9 cellular contexts compared by ENCODE assay signal in the genomic region with DNA sequence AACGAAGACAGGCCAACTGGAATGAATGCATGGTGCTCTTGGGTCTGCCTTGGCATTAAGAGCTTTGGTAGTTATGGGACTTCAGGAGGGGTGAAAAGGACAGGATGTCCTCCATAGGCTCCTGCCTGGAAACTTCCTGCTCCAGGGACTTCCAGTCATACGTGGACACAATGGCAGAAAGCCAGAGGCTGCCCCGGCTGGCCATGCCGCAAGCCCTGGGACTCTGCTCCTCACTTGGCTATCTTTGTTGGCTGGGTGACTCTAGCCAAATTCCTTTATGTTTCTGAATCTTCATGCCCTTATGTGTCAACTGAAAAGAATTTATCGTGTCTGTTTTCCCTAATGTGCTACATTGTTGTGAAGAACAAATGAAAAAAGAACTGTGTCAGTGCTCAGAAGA.
A peak's percentile ranks its signal among the peaks of the same experiment; 100 is the strongest.
DNase-seq lines count a peak whose midpoint lies in the region; ATAC-seq, FAIRE-seq and TF ChIP-seq lines count a peak whose summit lies in the region.
"Had no signal": no experiment of that assay in that cellular context is flagged by ENCODE, and none has a peak within 500 bp of the region (broad histone marks: within the 10 kb centered on the region; RNA-seq: fewer than 3 reads in every experiment).

No MANE protein-coding gene starts in this region.

- H3K4me3 ChIP-seq in HepG2 (replicated peaks in 1 of 3; ENCODE audit: insufficient read depth in 1 of 3, low read depth in 2 of 3, low read length in 3 of 3) = no peak overlapping the region
- H3K4me3 ChIP-seq in subcutaneous abdominal adipose tissue (ENCODE audit: low read depth in 1 of 5, low read length in 5 of 5) = no peak overlapping the region

- H3K27me3 ChIP-seq in HepG2 (ENCODE audit: control insufficient read depth in 1 of 2, insufficient read depth in 2 of 2, low read length in 2 of 2) = no peaks in the 10 kb centered on the region
- H3K27me3 ChIP-seq in subcutaneous abdominal adipose tissue (ENCODE audit: control insufficient read depth in 5 of 5, insufficient read depth in 4 of 5, low read length in 5 of 5) = no peaks in the 10 kb centered on the region

- no peak for FAIRE-seq in HepG2 (lab: Jason Lieb, UNC)

- H3K79me2 ChIP-seq in HepG2 (ENCODE audit: insufficient read depth, low read length) = no peaks in the 10 kb centered on the region

- no peak for ATAC-seq in HepG2
- ATAC-seq in GM21786 (IDR thresholded peaks at IDR 0.05; ENCODE audit: unreplicated experiment) = no peak

- intact Hi-C loops in HepG2 (cut with micrococcal nuclease; ENCODE audit: unreplicated experiment) = no loop called here
- intact Hi-C loops in activated CD4-positive, alpha-beta memory T cell treated with anti-CD3 and anti-CD28 coated beads for 36 hours (cut with micrococcal nuclease) = no loop called here

- TF ChIP-seq POLR2A in HepG2 (IDR thresholded peaks at IDR 0.05; ENCODE audit: insufficient read depth in 1 of 2, low read depth in 2 of 2, low read length in 2 of 2) = no peak

- no peak overlapping the region for H3K4me2 ChIP-seq in HepG2 (ENCODE audit: low read depth, low read length)

- no peaks in the 10 kb centered on the region for H3K36me3 ChIP-seq in HepG2 (replicated peaks in 1 of 2; ENCODE audit: control insufficient read depth in 1 of 2, insufficient read depth in 2 of 2, low read length in 2 of 2)
- peaks cover 0 to 4% (median 0%) of the 10 kb centered on the region in 5 donors for H3K36me3 ChIP-seq in subcutaneous abdominal adipose tissue (ENCODE audit: control insufficient read depth in 5 of 5, insufficient read depth in 5 of 5, low read length in 5 of 5)

- H3K9me3 ChIP-seq in HepG2 (ENCODE audit: low read length) (no peaks in the 10 kb centered on the region), subcutaneous abdominal adipose tissue (ENCODE audit: control insufficient read depth in 5 of 5, low read length in 5 of 5) (no peaks in the 10 kb centered on the region)

- in situ Hi-C loops in HepG2 (cut with HindIII; ENCODE audit: extremely low pct_ligation_motif_present, low pct_unique_long_range_greater_than_20kb) = no loop called here

- H3K9ac ChIP-seq in HepG2 (ENCODE audit: insufficient read depth, low read depth, low read length) (no peak overlapping the region), subcutaneous abdominal adipose tissue (ENCODE audit: low read length in 5 of 5) (no peak overlapping the region)

- H3K27ac ChIP-seq in HepG2 (ENCODE audit: extremely low read length, insufficient read depth, low read length) (no peak overlapping the region), subcutaneous abdominal adipose tissue (ENCODE audit: low read depth, low read length) (peak overlapping the region; percentile 4)

- no peaks in the 10 kb centered on the region for H3K9me3 Mint-ChIP-seq in activated CD4-positive, alpha-beta memory T cell treated with anti-CD3 and anti-CD28 coated beads for 36 hours

- no peak overlapping the region for H3K27ac Mint-ChIP-seq in activated CD4-positive, alpha-beta memory T cell treated with anti-CD3 and anti-CD28 coated beads for 36 hours

- no peak for TF ChIP-seq CTCF in HepG2 (CRISPR knock-in tag; IDR thresholded peaks at IDR 0.05)

- BruUV-seq in HepG2 (replicated peaks; lab: Mats Ljungman, UMichigan) = no TSS peak

- POLR2A ChIA-PET in HepG2 (lab: Yijun Ruan, JAX) = no interaction called here
- POLR2A ChIA-PET in activated CD4-positive, alpha-beta memory T cell treated with anti-CD3 and anti-CD28 coated beads for 36 hours (lab: Charles Lee) = no interaction called here

- WGBS in HepG2 (ENCODE audit: low lambda C conversion rate) = 95% methylated on average over 4 of the region's 5 CpGs

- H3K27me3 Mint-ChIP-seq in activated CD4-positive, alpha-beta memory T cell treated with anti-CD3 and anti-CD28 coated beads for 36 hours = no peaks in the 10 kb centered on the region

- DNase-seq in LHCN-M2 (ENCODE audit: low read depth) (peak; percentile 83), dermis blood vessel endothelial cell (peak; percentile 63), HepG2 (ENCODE audit: low spot score) (peak; percentile 10), NCI-H128 (lab: John Stamatoyannopoulos, UW; ENCODE audit: unreplicated experiment) (no peak), GF-D8 (lab: John Stamatoyannopoulos, UW) (no peak)
- DNase-seq in activated CD4-positive, alpha-beta memory T cell treated with anti-CD3 and anti-CD28 coated beads for 36 hours = no peak
- DNase-seq: OCI-M1 had no signal

- H3K36me3 Mint-ChIP-seq in activated CD4-positive, alpha-beta memory T cell treated with anti-CD3 and anti-CD28 coated beads for 36 hours = peaks cover 2% of the 10 kb centered on the region

- no peak overlapping the region for H2AFZ ChIP-seq in HepG2 (ENCODE audit: low read length)

- no peak for TF ChIP-seq EP300 in HepG2 (IDR thresholded peaks at IDR 0.05; ENCODE audit: low read depth in 2 of 2, low read length in 2 of 2)
- TF ChIP-seq EP300 in HepG2 (CRISPR knock-in tag; IDR thresholded peaks at IDR 0.05; ENCODE audit: borderline replicate concordance) = no peak

- H3K4me1 ChIP-seq in HepG2 (ENCODE audit: insufficient read depth, low read length) (peaks cover 18% of the 10 kb centered on the region), subcutaneous abdominal adipose tissue (ENCODE audit: control insufficient read depth in 5 of 5, insufficient read depth in 5 of 5, low read length in 5 of 5) (peaks cover 0 to 21% (median 12%) of the 10 kb centered on the region in 5 donors)

- no peak overlapping the region for H3K4me3 Mint-ChIP-seq in activated CD4-positive, alpha-beta memory T cell treated with anti-CD3 and anti-CD28 coated beads for 36 hours

- TF ChIP-seq RAD21 in HepG2 (CRISPR knock-in tag; IDR thresholded peaks at IDR 0.05) = no peak

- CTCF ChIA-PET in HepG2 (lab: Yijun Ruan, JAX; ENCODE audit: low intra/inter-chr PET ratio, low total read pairs) = no interaction called here
- CTCF ChIA-PET in activated CD4-positive, alpha-beta memory T cell treated with anti-CD3 and anti-CD28 coated beads for 36 hours (lab: Charles Lee) = no interaction called here

- H3K4me1 Mint-ChIP-seq in activated CD4-positive, alpha-beta memory T cell treated with anti-CD3 and anti-CD28 coated beads for 36 hours (ENCODE audit: low read depth) = no peaks in the 10 kb centered on the region

- H4K20me1 ChIP-seq in HepG2 (ENCODE audit: insufficient read depth, low read length) = no peaks in the 10 kb centered on the region

TF ChIP-seq in HepG2, 621 proteins besides CTCF, POLR2A, EP300 and RAD21 (continues in another document):
- TF ChIP-seq, protein P1, sequence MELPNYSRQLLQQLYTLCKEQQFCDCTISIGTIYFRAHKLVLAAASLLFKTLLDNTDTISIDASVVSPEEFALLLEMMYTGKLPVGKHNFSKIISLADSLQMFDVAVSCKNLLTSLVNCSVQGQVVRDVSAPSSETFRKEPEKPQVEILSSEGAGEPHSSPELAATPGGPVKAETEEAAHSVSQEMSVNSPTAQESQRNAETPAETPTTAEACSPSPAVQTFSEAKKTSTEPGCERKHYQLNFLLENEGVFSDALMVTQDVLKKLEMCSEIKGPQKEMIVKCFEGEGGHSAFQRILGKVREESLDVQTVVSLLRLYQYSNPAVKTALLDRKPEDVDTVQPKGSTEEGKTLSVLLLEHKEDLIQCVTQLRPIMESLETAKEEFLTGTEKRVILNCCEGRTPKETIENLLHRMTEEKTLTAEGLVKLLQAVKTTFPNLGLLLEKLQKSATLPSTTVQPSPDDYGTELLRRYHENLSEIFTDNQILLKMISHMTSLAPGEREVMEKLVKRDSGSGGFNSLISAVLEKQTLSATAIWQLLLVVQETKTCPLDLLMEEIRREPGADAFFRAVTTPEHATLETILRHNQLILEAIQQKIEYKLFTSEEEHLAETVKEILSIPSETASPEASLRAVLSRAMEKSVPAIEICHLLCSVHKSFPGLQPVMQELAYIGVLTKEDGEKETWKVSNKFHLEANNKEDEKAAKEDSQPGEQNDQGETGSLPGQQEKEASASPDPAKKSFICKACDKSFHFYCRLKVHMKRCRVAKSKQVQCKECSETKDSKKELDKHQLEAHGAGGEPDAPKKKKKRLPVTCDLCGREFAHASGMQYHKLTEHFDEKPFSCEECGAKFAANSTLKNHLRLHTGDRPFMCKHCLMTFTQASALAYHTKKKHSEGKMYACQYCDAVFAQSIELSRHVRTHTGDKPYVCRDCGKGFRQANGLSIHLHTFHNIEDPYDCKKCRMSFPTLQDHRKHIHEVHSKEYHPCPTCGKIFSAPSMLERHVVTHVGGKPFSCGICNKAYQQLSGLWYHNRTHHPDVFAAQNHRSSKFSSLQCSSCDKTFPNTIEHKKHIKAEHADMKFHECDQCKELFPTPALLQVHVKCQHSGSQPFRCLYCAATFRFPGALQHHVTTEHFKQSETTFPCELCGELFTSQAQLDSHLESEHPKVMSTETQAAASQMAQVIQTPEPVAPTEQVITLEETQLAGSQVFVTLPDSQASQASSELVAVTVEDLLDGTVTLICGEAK (IDR thresholded peaks at IDR 0.05) = no peak
- TF ChIP-seq, protein P1 (CRISPR knock-in tag; IDR thresholded peaks at IDR 0.05) = no peak
- TF ChIP-seq MEF2D (CRISPR knock-in tag; IDR thresholded peaks at IDR 0.05) = no peak

Comparison
In these comparisons a context has a peak if more than half of its experiments do, and no peak if none do; other contexts are left out.
1. DNase-seq: peak in LHCN-M2 (single experiment), dermis blood vessel endothelial cell (single experiment) and HepG2 (single experiment); none in NCI-H128 (single experiment), GF-D8 (single experiment) and activated CD4-positive, alpha-beta memory T cell treated with anti-CD3 and anti-CD28 coated beads for 36 hours (single experiment).